In genomic region chr11:2994336-2994730, GRCh38 we compare ENCODE assay signal across 22 cellular contexts. TPM values are rescaled to one million over a fixed set of nuclear protein-coding genes. Genes with fewer than 3 reads are reported as not detected.
DNase-seq lines count a peak whose midpoint lies in the region; ATAC-seq and TF ChIP-seq lines count a peak whose summit lies in the region.
"Had no signal": no experiment of that assay in that cellular context is flagged by ENCODE, and none has a peak within 500 bp of the region (broad histone marks: within the 10 kb centered on the region; RNA-seq: fewer than 3 reads in every experiment).

No MANE protein-coding gene starts in this region.

- TF ChIP-seq CTCF in type B pancreatic cell (conservative IDR thresholded peaks at IDR 0.05) (no peak), GM23338 (conservative IDR thresholded peaks at IDR 0.05; ENCODE audit: low read depth in 2 of 2) (no peak)

- POLR2A ChIA-PET in activated CD4-positive, alpha-beta memory T cell treated with anti-CD3 and anti-CD28 coated beads for 36 hours (lab: Charles Lee): no interaction called here

- H3K79me2 ChIP-seq in GM23338 (replicated peaks; ENCODE audit: insufficient read depth): peaks cover 24% of the 10 kb centered on the region

- H4K20me1 ChIP-seq in GM23338 (replicated peaks; ENCODE audit: insufficient read depth): peaks cover 19% of the 10 kb centered on the region

- H2AFZ ChIP-seq in GM23338: no peak overlapping the region
- H2AFZ ChIP-seq: GM23248 had no signal

- DNase-seq in Right ventricle myocardium inferior (ENCODE audit: missing footprints) (peak; percentile 44), cardiac septum (ENCODE audit: low spot score) (no peak), mesenteric fat pad (ENCODE audit: low spot score) (peak; percentile 78), type B pancreatic cell (ENCODE audit: extremely low spot score, unreplicated experiment) (peak; percentile 22), SIG-M5 (lab: John Stamatoyannopoulos, UW) (no peak), GM23338 (ENCODE audit: low spot score) (no peak), RKO (ENCODE audit: low spot score) (no peak)
- DNase-seq in activated CD4-positive, alpha-beta memory T cell treated with anti-CD3 and anti-CD28 coated beads for 36 hours: no peak
- DNase-seq: activated naive CD4-positive, alpha-beta T cell treated with Interleukin-2 at 50 U/mL for 16 hours; EL; GM23248; Kasumi-1; left ventricle myocardium inferior; mucosa of descending colon; NCI-H1048; NCI-H510A treated with DMSO at 0.1 percent for 48 hours; stimulated activated CD4-positive, alpha-beta T cell treated with anti-CD3 and anti-CD28 coated beads, Interleukin-15, amount 100 ng/mL, for 24 hours; stimulated activated naive CD4-positive, alpha-beta T cell treated with Interleukin-2 at 50 U/mL for 16 hours; SW 1271; trophoblast cell had no signal

- H3K27me3 ChIP-seq in GM23338 (ENCODE audit: insufficient read depth): no peaks in the 10 kb centered on the region
- H3K27me3 ChIP-seq: body of pancreas, right lobe of liver had no signal

- H3K4me3 Mint-ChIP-seq in activated CD4-positive, alpha-beta memory T cell treated with anti-CD3 and anti-CD28 coated beads for 36 hours: peak overlapping the region; percentile 28
- H3K4me3 Mint-ChIP-seq in type B pancreatic cell (peak overlapping the region; percentile 76), GM23338 (no peak overlapping the region; the same call in 2 of the 3 replicates)

- peak overlapping the region; percentile 7 for H3K27ac Mint-ChIP-seq in activated CD4-positive, alpha-beta memory T cell treated with anti-CD3 and anti-CD28 coated beads for 36 hours
- H3K27ac Mint-ChIP-seq in type B pancreatic cell: no peak overlapping the region
- no peak overlapping the region for H3K27ac Mint-ChIP-seq in GM23338

- peaks cover 23% of the 10 kb centered on the region for H3K4me1 ChIP-seq in GM23338 (ENCODE audit: insufficient read depth)

- H3K27ac ChIP-seq in GM23338 (ENCODE audit: low read depth): no peak overlapping the region
- H3K27ac ChIP-seq: body of pancreas, GM23248, left ventricle myocardium inferior, right lobe of liver had no signal

- peaks cover 11% of the 10 kb centered on the region for H3K4me1 Mint-ChIP-seq in activated CD4-positive, alpha-beta memory T cell treated with anti-CD3 and anti-CD28 coated beads for 36 hours (ENCODE audit: low read depth)
- H3K4me1 Mint-ChIP-seq in type B pancreatic cell (ENCODE audit: unreplicated experiment) (peaks cover 10% of the 10 kb centered on the region), GM23338 (peaks cover 13% of the 10 kb centered on the region)

- H3K27me3 Mint-ChIP-seq in activated CD4-positive, alpha-beta memory T cell treated with anti-CD3 and anti-CD28 coated beads for 36 hours: no peaks in the 10 kb centered on the region
- H3K27me3 Mint-ChIP-seq in type B pancreatic cell (no peaks in the 10 kb centered on the region), GM23338 (ENCODE audit: insufficient read depth, low read depth, poor library complexity) (peaks cover 9% of the 10 kb centered on the region)

- ATAC-seq in Right ventricle myocardium inferior (no peak), GM23338 (no peak)
- ATAC-seq: body of pancreas, mucosa of descending colon, right lobe of liver had no signal

- H3K9me3 Mint-ChIP-seq in activated CD4-positive, alpha-beta memory T cell treated with anti-CD3 and anti-CD28 coated beads for 36 hours: no peaks in the 10 kb centered on the region
- no peaks in the 10 kb centered on the region for H3K9me3 Mint-ChIP-seq in type B pancreatic cell
- no peaks in the 10 kb centered on the region for H3K9me3 Mint-ChIP-seq in GM23338

- intact Hi-C loops in Right ventricle myocardium inferior (cut with DNase I) (no loop called here), cardiac septum (cut with DNase I) (no loop called here)
- intact Hi-C loops in activated CD4-positive, alpha-beta memory T cell treated with anti-CD3 and anti-CD28 coated beads for 36 hours (cut with micrococcal nuclease): no loop called here

- peaks cover 19% of the 10 kb centered on the region for H3F3A ChIP-seq in GM23338 (replicated peaks; ENCODE audit: low read depth)

- peaks cover 19% of the 10 kb centered on the region for H3K36me3 Mint-ChIP-seq in activated CD4-positive, alpha-beta memory T cell treated with anti-CD3 and anti-CD28 coated beads for 36 hours
- H3K36me3 Mint-ChIP-seq in type B pancreatic cell (peaks cover 2% of the 10 kb centered on the region), GM23338 (ENCODE audit: low read depth) (peaks cover 4% of the 10 kb centered on the region; the same call in 1 of the 3 replicates)

- H3K4me2 ChIP-seq in GM23338: no peak overlapping the region

- no peaks in the 10 kb centered on the region for H3K9me2 ChIP-seq in GM23338 (ENCODE audit: insufficient read depth)

- CTCF ChIA-PET in activated CD4-positive, alpha-beta memory T cell treated with anti-CD3 and anti-CD28 coated beads for 36 hours (lab: Charles Lee): interaction anchor here (2.7 kb wide), 1 partner anchor 18 kb away, joined by 6 read pairs; no protein-coding TSS in a partner anchor

- no peak overlapping the region for H3K4me3 ChIP-seq in GM23338
- H3K4me3 ChIP-seq: body of pancreas, GM23248, left ventricle myocardium inferior, mucosa of descending colon, right lobe of liver had no signal

- no peaks in the 10 kb centered on the region for H3K36me3 ChIP-seq in GM23338 (ENCODE audit: insufficient read depth)
- H3K36me3 ChIP-seq: right lobe of liver had no signal

TF ChIP-seq in GM23338, 12 proteins besides CTCF, POLR2A, EP300 and RAD21 (continues in another document):
- TF ChIP-seq STAT1 (IDR thresholded peaks at IDR 0.05; ENCODE audit: unreplicated experiment): no peak
- TF ChIP-seq EZH2phosphoT487 (IDR thresholded peaks at IDR 0.05; ENCODE audit: unreplicated experiment): no peak
- TF ChIP-seq NANOG (IDR thresholded peaks at IDR 0.05; ENCODE audit: borderline replicate concordance): no peak
- TF ChIP-seq POLR2AphosphoS5 (IDR thresholded peaks at IDR 0.05; ENCODE audit: low read depth): no peak
- no peak for TF ChIP-seq ETS1 (IDR thresholded peaks at IDR 0.05)

RNA-seq across cellular contexts. Expression of gene NAP1L4, which starts 2.2 kb away (rescaled TPM):
- total RNA-seq in Right ventricle myocardium inferior (168 TPM), cardiac septum (189 TPM), mesenteric fat pad (96.1 TPM), type B pancreatic cell (ENCODE audit: low replicate concordance) (137 and 172 TPM in 2 replicates)
- 100 to 1,000 TPM; 261 to 263 TPM for total RNA-seq in activated CD4-positive, alpha-beta memory T cell treated with anti-CD3 and anti-CD28 coated beads for 36 hours
- 181 and 183 TPM in 2 replicates for total RNA-seq in GM23338 (2014; rRNA removed; shearing (Covaris generic))
- polyA plus RNA-seq in GM23338 (2016; fragmentation: Nextera tagmentation; extraction: Ambion mirVana): 171 and 189 TPM in 2 replicates

Comparison
In these comparisons a context has a peak if more than half of its experiments do, and no peak if none do; other contexts are left out.
1. DNase-seq: peak in Right ventricle myocardium inferior (single experiment), mesenteric fat pad (single experiment) and type B pancreatic cell (single experiment); none in cardiac septum (single experiment), activated CD4-positive, alpha-beta memory T cell treated with anti-CD3 and anti-CD28 coated beads for 36 hours (single experiment), SIG-M5 (single experiment), GM23338 (single experiment) and RKO (single experiment).